16 cellular contexts compared by ENCODE assay signal in the genomic region with DNA sequence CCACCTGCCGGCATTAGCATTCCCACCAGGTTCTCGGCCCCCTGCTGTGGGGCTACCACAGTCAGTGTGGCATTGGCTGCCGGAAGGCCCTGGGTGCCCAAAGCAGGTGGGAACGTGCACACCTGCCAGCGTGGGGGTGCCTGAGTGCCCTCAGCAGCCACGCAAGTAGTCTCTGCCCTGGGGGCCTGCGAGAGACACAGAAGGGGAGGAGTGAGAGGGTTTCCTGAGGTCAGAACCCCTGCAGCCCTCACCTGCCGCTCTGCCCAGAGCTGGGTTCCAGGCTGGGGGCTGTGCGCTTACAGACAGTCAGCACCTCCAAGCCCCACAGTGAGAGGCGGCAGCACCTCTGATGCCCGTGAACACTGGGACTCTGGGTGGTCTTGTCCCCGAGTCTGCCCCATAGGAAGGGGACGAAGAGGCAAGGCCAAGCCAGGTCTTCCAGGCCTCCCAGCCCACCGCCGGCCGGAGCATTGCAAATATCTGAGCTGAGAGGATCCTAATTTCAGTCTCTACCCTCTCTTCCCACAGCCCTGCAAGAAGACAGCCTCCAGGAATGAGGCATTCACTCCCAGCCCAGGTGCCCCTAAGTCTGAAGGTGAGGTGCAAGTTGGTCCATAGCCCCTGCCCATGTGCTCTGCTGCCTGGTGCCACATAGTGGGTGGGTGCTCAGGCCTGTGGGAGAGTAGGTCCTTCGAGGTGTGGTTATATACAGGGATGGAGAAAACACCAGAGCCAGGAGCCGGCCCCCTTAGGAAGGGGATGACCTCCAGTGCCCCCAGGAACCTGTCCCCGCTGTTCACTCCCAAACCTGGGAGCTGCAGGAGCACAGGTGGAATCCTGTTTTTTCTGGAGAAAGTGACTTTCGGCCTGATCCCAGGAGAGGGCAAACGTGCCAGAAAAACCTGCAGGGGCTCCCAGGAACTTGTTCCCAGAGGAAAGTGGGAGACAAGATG.
DNase-seq lines count a peak whose midpoint lies in the region; ATAC-seq and TF ChIP-seq lines count a peak whose summit lies in the region.
"Had no signal": no experiment of that assay in that cellular context is flagged by ENCODE, and none has a peak within 500 bp of the region (broad histone marks: within the 10 kb centered on the region; RNA-seq: fewer than 3 reads in every experiment).

No MANE protein-coding gene starts in this region.

- intact Hi-C loops in cardiac septum (cut with DNase I) = no loop called here
- intact Hi-C loops in heart right ventricle (cut with DNase I) = no loop called here

- no peaks in the 10 kb centered on the region for H3K9me3 ChIP-seq in heart right ventricle
- no peaks in the 10 kb centered on the region for H3K9me3 ChIP-seq in BE2C
- H3K9me3 ChIP-seq: SK-N-SH, transverse colon had no signal

- 74 to 75% methylated on average over 21 of the region's 21 CpGs for WGBS in heart right ventricle, 2 donors

- H3K27me3 ChIP-seq in heart right ventricle = peaks cover 0 to 31% (median 14%) of the 10 kb centered on the region in 7 donors
- no peaks in the 10 kb centered on the region for H3K27me3 ChIP-seq in BE2C
- H3K27me3 ChIP-seq: transverse colon had no signal

- peak; percentile 66 for DNase-seq in cardiac septum (ENCODE audit: low spot score)
- no peak for DNase-seq in heart right ventricle
- DNase-seq in NCI-H774 (lab: John Stamatoyannopoulos, UW) = peak; percentile 31
- peak; percentile 82 for DNase-seq in mesenteric fat pad (ENCODE audit: low spot score)
- peak; percentile 36 for DNase-seq in ureter (ENCODE audit: low spot score)
- no peak for DNase-seq in activated gamma-delta T cell (lab: John Stamatoyannopoulos, UW)
- no peak for DNase-seq in BE2C
- no peak for DNase-seq in superior temporal gyrus (ENCODE audit: extremely low spot score)
- DNase-seq: CD4-positive, CD25-positive, alpha-beta regulatory T cell; hippocampal formation; SK-N-SH; stimulated activated naive CD4-positive, alpha-beta T cell; transverse colon had no signal

- no peaks in the 10 kb centered on the region for H3K4me1 ChIP-seq in heart right ventricle
- H3K4me1 ChIP-seq in BE2C = no peaks in the 10 kb centered on the region
- H3K4me1 ChIP-seq: transverse colon had no signal

- no peak for TF ChIP-seq CTCF in heart right ventricle (IDR thresholded peaks at IDR 0.05)
- no peak for TF ChIP-seq CTCF in BE2C (IDR thresholded peaks at IDR 0.05; ENCODE audit: low read depth, low read length)

- no peak overlapping the region for H3K27ac ChIP-seq in heart right ventricle
- H3K27ac ChIP-seq: transverse colon had no signal

- H3K36me3 ChIP-seq in heart right ventricle (no peaks in the 10 kb centered on the region), BE2C (no peaks in the 10 kb centered on the region)
- H3K36me3 ChIP-seq: transverse colon had no signal

- H3K4me3 ChIP-seq in heart right ventricle = no peak overlapping the region
- H3K4me3 ChIP-seq in BE2C (ENCODE audit: low read depth, low read length) = no peak overlapping the region
- H3K4me3 ChIP-seq: transverse colon had no signal

- ATAC-seq in heart right ventricle = no peak
- ATAC-seq: activated naive CD4-positive, alpha-beta T cell treated with anti-CD3 and anti-CD28 coated beads, Interleukin-2, amount 50 U/mL, for 72 hours; naive thymus-derived CD4-positive, alpha-beta T cell; Panc1 had no signal

Comparison
In these comparisons a context has a peak if more than half of its experiments do, and no peak if none do; other contexts are left out.
1. DNase-seq: peak in cardiac septum (single experiment), NCI-H774 (single experiment), mesenteric fat pad (single experiment) and ureter (single experiment); none in heart right ventricle (0 of 2), activated gamma-delta T cell (single experiment), BE2C (single experiment) and superior temporal gyrus (single experiment).